ENCODE assay signal across 18 cellular contexts in genomic region chr5:56075361-56075760, GRCh38.
DNase-seq lines count a peak whose midpoint lies in the region; ATAC-seq and TF ChIP-seq lines count a peak whose summit lies in the region.
"Had no signal": no experiment of that assay in that cellular context is flagged by ENCODE, and none has a peak within 500 bp of the region (broad histone marks: within the 10 kb centered on the region; RNA-seq: fewer than 3 reads in every experiment).

No MANE protein-coding gene starts in this region.

- no peaks in the 10 kb centered on the region for H3K79me2 ChIP-seq in osteoblast (ENCODE audit: insufficient read depth, low read length)

- no peaks in the 10 kb centered on the region for H3K36me3 ChIP-seq in breast epithelium
- no peaks in the 10 kb centered on the region for H3K36me3 ChIP-seq in osteoblast (ENCODE audit: insufficient read depth, low read length)
- H3K36me3 ChIP-seq in aorta (ENCODE audit: control insufficient read depth in 1 of 2, insufficient read depth in 2 of 2, low read length in 1 of 2) = no peaks in the 10 kb centered on the region

- H3K27ac ChIP-seq in breast epithelium (peak overlapping the region; percentile 77 to 89), osteoblast (ENCODE audit: low read depth, low read length) (no peak overlapping the region), aorta (ENCODE audit: low read depth in 1 of 2, low read length in 2 of 2) (no peak overlapping the region)

- peak; percentile 72 for ATAC-seq in aorta (ENCODE audit: low FRiP score)
- ATAC-seq in HG03565 (IDR thresholded peaks at IDR 0.05; ENCODE audit: unreplicated experiment) = no peak
- ATAC-seq: activated CD8-positive, alpha-beta T cell treated with anti-CD3 and anti-CD28 coated beads, Interleukin-2, amount 10 ng/mL, durations not matched to agents 7 days and 5 days; GM23338; PC-3 had no signal

- H3K4me3 ChIP-seq in breast epithelium (no peak overlapping the region), fibroblast of villous mesenchyme (ENCODE audit: low read depth, low read length) (no peak overlapping the region), osteoblast (ENCODE audit: insufficient read depth, low read length) (no peak overlapping the region), aorta (ENCODE audit: low read length in 2 of 2) (no peak overlapping the region)
- H3K4me3 ChIP-seq: GM23338 had no signal

- no peaks in the 10 kb centered on the region for H3K9me3 ChIP-seq in breast epithelium
- no peaks in the 10 kb centered on the region for H3K9me3 ChIP-seq in osteoblast (ENCODE audit: low read depth, low read length)
- H3K9me3 ChIP-seq in aorta (ENCODE audit: control insufficient read depth, low read length) = no peaks in the 10 kb centered on the region

- CTCF ChIA-PET in MCF 10A (lab: Yijun Ruan, JAX) = interaction anchor here (0.8 kb wide), 1 partner anchor 125 kb away, joined by 3 read pairs; no protein-coding TSS in a partner anchor

- H3K4me1 Mint-ChIP-seq in MCF 10A (ENCODE audit: insufficient read depth, unreplicated experiment) = peaks cover 9% of the 10 kb centered on the region

- no peak for TF ChIP-seq CTCF in breast epithelium (IDR thresholded peaks at IDR 0.05)
- no peak for TF ChIP-seq CTCF in MCF 10A (IDR thresholded peaks at IDR 0.05; ENCODE audit: unreplicated experiment)
- TF ChIP-seq CTCF in fibroblast of villous mesenchyme (IDR thresholded peaks at IDR 0.05; ENCODE audit: insufficient read depth, low read depth, low read length) = peak; percentile 11
- no peak for TF ChIP-seq CTCF in osteoblast (IDR thresholded peaks at IDR 0.05; ENCODE audit: extremely low read depth, low read depth, low read length)

- no peaks in the 10 kb centered on the region for H3K9me3 Mint-ChIP-seq in MCF 10A (ENCODE audit: unreplicated experiment)
- H3K9me3 Mint-ChIP-seq: dendritic cell treated with granulocyte-macrophage colony-stimulating factor and Interleukin-4, amounts not matched to agents 40 ng/mL and 50 ng/mL, for 4 days; GM23338 had no signal

- H3K36me3 Mint-ChIP-seq in MCF 10A (ENCODE audit: insufficient read depth, unreplicated experiment) = peaks cover 4% of the 10 kb centered on the region

- H3K4me2 ChIP-seq in osteoblast (ENCODE audit: insufficient read depth, low read length) = no peak overlapping the region
- H3K4me2 ChIP-seq: GM23338 had no signal

- H3K27me3 ChIP-seq in breast epithelium (no peaks in the 10 kb centered on the region), osteoblast (ENCODE audit: insufficient read depth, low read length) (no peaks in the 10 kb centered on the region), aorta (ENCODE audit: control insufficient read depth in 1 of 2, insufficient read depth in 2 of 2, low read length in 1 of 2) (no peaks in the 10 kb centered on the region)

- H2AFZ ChIP-seq in osteoblast (ENCODE audit: low read length) = no peak overlapping the region
- H2AFZ ChIP-seq: GM23338 had no signal

- peak in 1 of 2 donors; percentile 23 for DNase-seq in breast epithelium (ENCODE audit: low spot score in 2 of 2)
- no peak for DNase-seq in MCF 10A (ENCODE audit: unreplicated experiment)
- DNase-seq in fibroblast of villous mesenchyme (ENCODE audit: low read depth) = peak; percentile 97
- peak; percentile 51 for DNase-seq in osteoblast (ENCODE audit: insufficient read length, low spot score, missing footprints)
- DNase-seq in aorta = no peak
- no peak for DNase-seq in COLO668 (lab: John Stamatoyannopoulos, UW; ENCODE audit: unreplicated experiment)
- no peak for DNase-seq in SIG-M5 treated with dmso at 0.1 percent for 504 hours (lab: John Stamatoyannopoulos, UW; ENCODE audit: unreplicated experiment)
- DNase-seq: activated CD8-positive, alpha-beta T cell treated with anti-CD3 and anti-CD28 coated beads, Interleukin-2, amount 10 ng/mL, durations not matched to agents 7 days and 5 days; activated naive CD4-positive, alpha-beta T cell treated with anti-CD3 and anti-CD28 coated beads for 36 hours; DMS53; hypothalamus; midbrain; MM.1S; PC-3; retina had no signal

- H3K4me1 ChIP-seq in breast epithelium (no peaks in the 10 kb centered on the region), osteoblast (ENCODE audit: insufficient read depth, low read length) (peaks cover 16% of the 10 kb centered on the region), aorta (ENCODE audit: control insufficient read depth in 1 of 2, insufficient read depth in 2 of 2, low read length in 2 of 2) (peaks cover 0 to 4% of the 10 kb centered on the region in 2 donors)

- POLR2A ChIA-PET in MCF 10A (lab: Yijun Ruan, JAX) = interaction anchor here (0.8 kb wide), 1 partner anchor 11 kb away, joined by 3 read pairs; no protein-coding TSS in a partner anchor

- no TSS peak for BruUV-seq in MCF 10A (replicated peaks; lab: Mats Ljungman, UMichigan)

- 58 to 66% methylated on average over 2 of the region's 2 CpGs for WGBS in aorta, 2 donors

- no peaks in the 10 kb centered on the region for H3K27me3 Mint-ChIP-seq in MCF 10A (ENCODE audit: insufficient read depth, unreplicated experiment)

- intact Hi-C loops in breast epithelium (cut with DNase I; ENCODE audit: low total_unique reads) (no loop called here), MCF 10A (cut with micrococcal nuclease) (loop anchor here (10.0 kb wide), 1 partner anchor 129 kb away; no protein-coding TSS in a partner anchor), aorta (cut with DNase I) (no loop called here)

- H3K27ac Mint-ChIP-seq in MCF 10A (ENCODE audit: low read depth, unreplicated experiment) = no peak overlapping the region
- H3K27ac Mint-ChIP-seq: dendritic cell treated with granulocyte-macrophage colony-stimulating factor and Interleukin-4, amounts not matched to agents 40 ng/mL and 50 ng/mL, for 4 days; GM23338 had no signal

- no peak overlapping the region for H3K4me3 Mint-ChIP-seq in MCF 10A (ENCODE audit: unreplicated experiment)
- H3K4me3 Mint-ChIP-seq: activated CD8-positive, alpha-beta T cell treated with anti-CD3 and anti-CD28 coated beads, Interleukin-2, amount 10 ng/mL, durations not matched to agents 7 days and 5 days; activated naive CD4-positive, alpha-beta T cell treated with anti-CD3 and anti-CD28 coated beads for 36 hours; dendritic cell treated with granulocyte-macrophage colony-stimulating factor and Interleukin-4, amounts not matched to agents 40 ng/mL and 50 ng/mL, for 4 days; GM23338 had no signal

- no peak for TF ChIP-seq POLR2A in breast epithelium (IDR thresholded peaks at IDR 0.05)

- no peaks in the 10 kb centered on the region for H4K20me1 ChIP-seq in osteoblast (ENCODE audit: insufficient read depth, low read length)

Comparison
In these comparisons a context has a peak if more than half of its experiments do, and no peak if none do; other contexts are left out.
1. DNase-seq: peak in fibroblast of villous mesenchyme (single experiment) and osteoblast (single experiment); none in MCF 10A (single experiment), aorta (0 of 2), COLO668 (single experiment) and SIG-M5 treated with dmso at 0.1 percent for 504 hours (single experiment).
2. H3K27ac ChIP-seq: peak in breast epithelium (2 of 2); none in osteoblast (single experiment) and aorta (0 of 2).